ENCODE assay signal across 8 cellular contexts in genomic region chr7:139109188-139109982, GRCh38. TPM values are rescaled to one million over a fixed set of nuclear protein-coding genes. Genes with fewer than 3 reads are reported as not detected.
A peak's percentile ranks its signal among the peaks of the same experiment; 100 is the strongest.
DNase-seq lines count a peak whose midpoint lies in the region; ATAC-seq lines count a peak whose summit lies in the region.

TSS of gene ZC3HAV1 (minus strand) at chr7:139109720. CDS start at chr7:139109331, 389 bp downstream.

- H3K36me3 ChIP-seq in CD4-positive, CD25-positive, alpha-beta regulatory T cell (ENCODE audit: control insufficient read depth, insufficient read depth, low read length) = peaks cover 2% of the 10 kb centered on the region

- H3K27me3 Mint-ChIP-seq in CD4-positive, CD25-positive, alpha-beta regulatory T cell = peaks cover 4% of the 10 kb centered on the region
- no peaks in the 10 kb centered on the region for H3K27me3 Mint-ChIP-seq in memory B cell

- no peaks in the 10 kb centered on the region for H3K9me3 ChIP-seq in CD4-positive, CD25-positive, alpha-beta regulatory T cell (ENCODE audit: control insufficient read depth in 2 of 2, low read length in 2 of 2)

- peak; percentile 86 to 98 (median 91) for DNase-seq in CD4-positive, CD25-positive, alpha-beta regulatory T cell
- peak; percentile 91 for DNase-seq in NK-92 treated with Interleukin-12 subunit alpha and Interleukin-12 subunit beta, amount 100 ng/mL, for 24 hours (lab: John Stamatoyannopoulos, UW)
- DNase-seq in activated CD8-positive, alpha-beta memory T cell treated with anti-CD3 and anti-CD28 coated beads for 24 hours = peak; percentile 92
- peak; percentile 83 for DNase-seq in effector CD8-positive, alpha-beta T cell (lab: John Stamatoyannopoulos, UW)
- DNase-seq in memory B cell (ENCODE audit: low spot score in 2 of 2) = peak; percentile 81 to 85
- DNase-seq in stimulated activated CD8-positive, alpha-beta memory T cell treated with anti-CD3 and anti-CD28 coated beads, Interleukin-12 subunit alpha, Interleukin-12 subunit beta, amount 100 ng/mL, for 24 hours (ENCODE audit: extremely low read depth) = peak; percentile 69

- no peaks in the 10 kb centered on the region for H3K27me3 ChIP-seq in CD4-positive, CD25-positive, alpha-beta regulatory T cell (ENCODE audit: control insufficient read depth, insufficient read depth, low read length)

- H3K36me3 Mint-ChIP-seq in CD4-positive, CD25-positive, alpha-beta regulatory T cell = peaks cover 20% of the 10 kb centered on the region
- H3K36me3 Mint-ChIP-seq in memory B cell = peaks cover 14% of the 10 kb centered on the region

- peak within 1 kb of the TSS; percentile 98 for H3K27ac ChIP-seq in CD4-positive, CD25-positive, alpha-beta regulatory T cell (ENCODE audit: insufficient read depth, low read length, poor library complexity, severe bottlenecking)

- peak within 1 kb of the TSS; percentile 98 for H3K4me3 ChIP-seq in CD4-positive, CD25-positive, alpha-beta regulatory T cell (ENCODE audit: low read depth, low read length)

- peak within 1 kb of the TSS; percentile 99 to 100 (median 100) for H3K27ac Mint-ChIP-seq in CD4-positive, CD25-positive, alpha-beta regulatory T cell
- peak within 1 kb of the TSS; percentile 98 for H3K27ac Mint-ChIP-seq in memory B cell

- ATAC-seq in CD4-positive, CD25-positive, alpha-beta regulatory T cell (ENCODE audit: low read depth in 2 of 2) = peak; percentile 84 to 86
- ATAC-seq in GM19372 (IDR thresholded peaks at IDR 0.05; ENCODE audit: low read depth, unreplicated experiment) (peak; percentile 65), HG03521 (IDR thresholded peaks at IDR 0.05; ENCODE audit: unreplicated experiment) (peak; percentile 63), memory B cell (ENCODE audit: low read depth) (peak; percentile 83)

- H3K4me3 Mint-ChIP-seq in CD4-positive, CD25-positive, alpha-beta regulatory T cell = peak within 1 kb of the TSS; percentile 93 to 98 (median 96)
- peak within 1 kb of the TSS; percentile 100 for H3K4me3 Mint-ChIP-seq in memory B cell

- H3K4me1 ChIP-seq in CD4-positive, CD25-positive, alpha-beta regulatory T cell (ENCODE audit: control insufficient read depth, insufficient read depth, low read length, poor library complexity, severe bottlenecking) = peaks cover 24% of the 10 kb centered on the region

- peaks cover 0 to 3% (median 0%) of the 10 kb centered on the region in 7 donors for H3K9me3 Mint-ChIP-seq in CD4-positive, CD25-positive, alpha-beta regulatory T cell
- H3K9me3 Mint-ChIP-seq in memory B cell = peaks cover 4% of the 10 kb centered on the region

- H3K4me1 Mint-ChIP-seq in CD4-positive, CD25-positive, alpha-beta regulatory T cell = peaks cover 9 to 44% (median 28%) of the 10 kb centered on the region in 4 donors
- H3K4me1 Mint-ChIP-seq in memory B cell = peaks cover 26% of the 10 kb centered on the region

RNA-seq across cellular contexts. Expression of gene ZC3HAV1, which starts in this region (rescaled TPM):
- total RNA-seq in CD4-positive, CD25-positive, alpha-beta regulatory T cell = 220 TPM
- 100 to 1,000 TPM; 122 to 157 (median 139) TPM for polyA plus RNA-seq in CD4-positive, CD25-positive, alpha-beta regulatory T cell

Comparison
In these comparisons a context has a peak if more than half of its experiments do, and no peak if none do; other contexts are left out.
1. Peak in every context shown above with its lines: DNase-seq, ATAC-seq, H3K4me3 ChIP-seq and H3K27ac ChIP-seq.